In genomic region chr19:46935066-46935663, GRCh38 we compare ENCODE assay signal across 9 cellular contexts.
DNase-seq lines count a peak whose midpoint lies in the region; ATAC-seq and TF ChIP-seq lines count a peak whose summit lies in the region.
"Had no signal": no experiment of that assay in that cellular context is flagged by ENCODE, and none has a peak within 500 bp of the region (broad histone marks: within the 10 kb centered on the region; RNA-seq: fewer than 3 reads in every experiment).

No MANE protein-coding gene starts in this region.

- H3K27ac ChIP-seq in Peyer's patch (peak overlapping the region; percentile 42 to 64 (median 48)), dorsolateral prefrontal cortex (peak overlapping the region in 33 of 59 donors; percentile 0 to 65 (median 22)), stomach (peak overlapping the region; percentile 10 to 52 (median 19))

- H3K4me1 ChIP-seq in Peyer's patch (peaks cover 0 to 8% (median 0%) of the 10 kb centered on the region in 4 donors), stomach (peaks cover 3 to 44% (median 24%) of the 10 kb centered on the region in 4 donors)

- intact Hi-C loops in dorsolateral prefrontal cortex (cut with DNase I), result no loop called here
- intact Hi-C loops in stomach (cut with DNase I; ENCODE audit: low total_unique reads), result no loop called here

- H3K36me3 ChIP-seq in Peyer's patch (peaks cover 0 to 12% (median 0%) of the 10 kb centered on the region in 3 donors), stomach (peaks cover 7 to 30% (median 24%) of the 10 kb centered on the region in 4 donors)

- TF ChIP-seq CTCF in Peyer's patch (IDR thresholded peaks at IDR 0.05) (no peak), dorsolateral prefrontal cortex (IDR thresholded peaks at IDR 0.05 in 54 of 56, conservative IDR thresholded peaks at IDR 0.05 in 2 of 56; ENCODE audit: low read depth in 1 of 56, partially characterized antibody in 56 of 56) (no peak), stomach (IDR thresholded peaks at IDR 0.05) (no peak)

- H3K27me3 Mint-ChIP-seq in activated T-cell treated with anti-CD3 and anti-CD28 coated beads, Interleukin-2, amount 50 U/mL, for 4 hours (ENCODE audit: low read depth), result no peaks in the 10 kb centered on the region

- no peak for TF ChIP-seq EP300 in stomach (IDR thresholded peaks at IDR 0.05)

- H3K27me3 ChIP-seq in Peyer's patch (no peaks in the 10 kb centered on the region), dorsolateral prefrontal cortex (no peaks in the 10 kb centered on the region), stomach (no peaks in the 10 kb centered on the region)

- TF ChIP-seq POLR2A in Peyer's patch (IDR thresholded peaks at IDR 0.05) (no peak), stomach (IDR thresholded peaks at IDR 0.05) (no peak)

- peaks cover 4% of the 10 kb centered on the region for H3K36me3 Mint-ChIP-seq in activated T-cell treated with anti-CD3 and anti-CD28 coated beads, Interleukin-2, amount 50 U/mL, for 4 hours (ENCODE audit: insufficient read depth)

- no peak overlapping the region for H3K4me3 ChIP-seq in Peyer's patch
- no peak overlapping the region for H3K4me3 ChIP-seq in dorsolateral prefrontal cortex
- no peak overlapping the region for H3K4me3 ChIP-seq in stomach

- in situ Hi-C loops in KBM-7 (cut with MboI; ENCODE audit: low pct_unique_long_range_greater_than_20kb, low sequenced_read_pairs), result no loop called here

- no peaks in the 10 kb centered on the region for H3K9me3 Mint-ChIP-seq in activated T-cell treated with anti-CD3 and anti-CD28 coated beads, Interleukin-2, amount 50 U/mL, for 4 hours

- ATAC-seq in activated T-cell treated with anti-CD3 and anti-CD28 coated beads, Interleukin-2, amount 50 U/mL, for 4 hours, result no peak
- no peak for ATAC-seq in HG03159 (IDR thresholded peaks at IDR 0.05; ENCODE audit: unreplicated experiment)

- H3K4me3 Mint-ChIP-seq in activated T-cell treated with anti-CD3 and anti-CD28 coated beads, Interleukin-2, amount 50 U/mL, for 4 hours, result peak overlapping the region; percentile 54

- no peak for DNase-seq in activated T-cell treated with anti-CD3 and anti-CD28 coated beads, Interleukin-2, amount 50 U/mL, for 4 hours
- no peak for DNase-seq in activated T-cell treated with anti-CD3 and anti-CD28 coated beads, Interleukin-2, amount 50 U/mL, for 1 hour
- DNase-seq in Peyer's patch (no peak), dorsolateral prefrontal cortex (no peak), stomach (no peak), NCI-H748 treated with DMSO at 0.1 percent for 48 hours (lab: John Stamatoyannopoulos, UW) (no peak), KBM-7 (no peak)
- DNase-seq: AML-193 had no signal

- peaks cover 58% of the 10 kb centered on the region for H3K4me1 Mint-ChIP-seq in activated T-cell treated with anti-CD3 and anti-CD28 coated beads, Interleukin-2, amount 50 U/mL, for 4 hours (ENCODE audit: low read depth)

- 52 to 65% (median 58%) methylated on average over 7 of the region's 7 CpGs for WGBS in stomach, 5 donors

- no peaks in the 10 kb centered on the region for H3K9me3 ChIP-seq in Peyer's patch
- no peaks in the 10 kb centered on the region for H3K9me3 ChIP-seq in stomach
